In genomic region chr5:55172937-55173695, GRCh38 we compare ENCODE assay signal across 8 cellular contexts. TPM values are rescaled to one million over a fixed set of nuclear protein-coding genes. Genes with fewer than 3 reads are reported as not detected.
A peak's percentile ranks its signal among the peaks of the same experiment; 100 is the strongest.
DNase-seq lines count a peak whose midpoint lies in the region; ATAC-seq, FAIRE-seq and TF ChIP-seq lines count a peak whose summit lies in the region.

A gene with protein sequence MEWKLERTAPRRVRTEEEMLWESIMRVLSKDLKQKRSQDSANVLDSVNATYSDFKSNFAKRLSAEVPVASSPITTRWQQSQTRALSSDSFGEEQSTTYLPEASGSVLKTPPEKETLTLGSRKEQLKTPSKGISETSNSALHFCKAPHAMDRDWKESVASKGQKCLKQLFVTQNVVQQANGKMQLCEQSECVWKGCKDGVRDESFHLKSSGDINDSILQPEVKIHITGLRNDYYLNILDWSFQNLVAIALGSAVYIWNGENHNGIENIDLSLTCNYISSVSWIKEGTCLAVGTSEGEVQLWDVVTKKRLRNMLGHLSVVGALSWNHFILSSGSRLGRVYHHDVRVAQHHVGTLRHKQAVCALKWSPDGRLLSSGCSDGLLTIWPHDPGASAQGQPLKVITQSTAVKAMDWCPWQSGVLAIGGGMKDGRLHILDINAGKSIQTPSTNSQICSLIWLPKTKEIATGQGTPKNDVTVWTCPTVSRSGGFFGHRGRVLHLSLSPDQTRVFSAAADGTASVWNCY (minus strand): TSS chr5:55173177. CDS start chr5:55173000, 177 bp downstream.

- H3K36me3 ChIP-seq in PC-3 (ENCODE audit: low read depth, low read length) (no peaks in the 10 kb centered on the region), fibroblast of lung (ENCODE audit: control insufficient read depth, insufficient read depth, low read length) (no peaks in the 10 kb centered on the region)

- H3K4me2 ChIP-seq in PC-3 (ENCODE audit: low read length) (peak within 1 kb of the TSS; percentile 94), fibroblast of lung (ENCODE audit: extremely low read depth, insufficient read depth, low read length) (peak within 1 kb of the TSS; percentile 99)

- H3K9me3 ChIP-seq in PC-3 (ENCODE audit: low read length): no peaks in the 10 kb centered on the region
- no peaks in the 10 kb centered on the region for H3K9me3 ChIP-seq in fibroblast of lung (ENCODE audit: control insufficient read depth, insufficient read depth, low read depth, low read length)

- peak within 1 kb of the TSS; percentile 84 for H3K4me3 Mint-ChIP-seq in activated T-cell treated with anti-CD3 and anti-CD28 coated beads, Interleukin-2, amount 50 U/mL, for 4 hours
- H3K4me3 Mint-ChIP-seq in nephron: peak within 1 kb of the TSS; percentile 86 to 89 (median 87)

- H4K20me1 ChIP-seq in PC-3 (ENCODE audit: low read length) (no peaks in the 10 kb centered on the region), fibroblast of lung (ENCODE audit: control insufficient read depth, extremely low read depth, insufficient read depth, low read length) (no peaks in the 10 kb centered on the region)

- H3K4me1 ChIP-seq in PC-3 (ENCODE audit: insufficient read depth, low read length): peaks cover 17% of the 10 kb centered on the region
- peaks cover 6% of the 10 kb centered on the region for H3K4me1 ChIP-seq in fibroblast of lung (ENCODE audit: control insufficient read depth, extremely low read depth, insufficient read depth, low read length)

- intact Hi-C loops in PC-3 (cut with micrococcal nuclease): loop anchor here (2.0 to 5.0 kb wide), 2 partner anchors 60 to 519 kb away; partner anchors contain the start of gene CCNO

- in situ Hi-C loops in Caki2 (cut with HindIII; ENCODE audit: low pct_unique_long_range_greater_than_20kb, low sequenced_read_pairs): loop anchor here (10.0 kb wide), 1 partner anchor 232 kb away; no protein-coding TSS in a partner anchor

- POLR2A ChIA-PET in PC-3 (lab: Charles Lee; ENCODE audit: unreplicated experiment): no interaction called here

- no TSS peak for BruUV-seq in PC-3 (replicated peaks; lab: Mats Ljungman, UMichigan)

- no peak for FAIRE-seq in HTR-8/SVneo (lab: Jason Lieb, UNC)

- no peaks in the 10 kb centered on the region for H3K9me2 ChIP-seq in PC-3 (replicated peaks; ENCODE audit: low read length)

- ATAC-seq in GM21447 (IDR thresholded peaks at IDR 0.05; ENCODE audit: unreplicated experiment) (peak; percentile 85), PC-3 (peak; percentile 69)
- peak; percentile 90 to 91 for ATAC-seq in activated T-cell treated with anti-CD3 and anti-CD28 coated beads, Interleukin-2, amount 50 U/mL, for 4 hours

- no peak within 1 kb of the TSS for H3K27ac ChIP-seq in PC-3 (ENCODE audit: low read length)
- H3K27ac ChIP-seq in fibroblast of lung (ENCODE audit: insufficient read depth, low read length): peak within 1 kb of the TSS; percentile 14

- no peaks in the 10 kb centered on the region for H3K79me2 ChIP-seq in PC-3 (ENCODE audit: low read length)
- no peaks in the 10 kb centered on the region for H3K79me2 ChIP-seq in fibroblast of lung (ENCODE audit: control insufficient read depth, insufficient read depth, low read length)

- no peaks in the 10 kb centered on the region for H3K9me3 Mint-ChIP-seq in activated T-cell treated with anti-CD3 and anti-CD28 coated beads, Interleukin-2, amount 50 U/mL, for 4 hours
- H3K9me3 Mint-ChIP-seq in nephron: no peaks in the 10 kb centered on the region

- no peaks in the 10 kb centered on the region for H3K27me3 ChIP-seq in PC-3 (ENCODE audit: low read length)
- H3K27me3 ChIP-seq in fibroblast of lung (ENCODE audit: control insufficient read depth, insufficient read depth, low read length): peaks cover 27% of the 10 kb centered on the region

- CTCF ChIA-PET in PC-3 (lab: Charles Lee): interaction anchor here (0.7 kb wide), 1 partner anchor 61 kb away, joined by 4 read pairs; no protein-coding TSS in a partner anchor

- TF ChIP-seq CTCF in PC-3 (conservative IDR thresholded peaks at IDR 0.05; ENCODE audit: low read depth, low read length) (no peak), fibroblast of lung (conservative IDR thresholded peaks at IDR 0.05 in 1 of 2, IDR thresholded peaks at IDR 0.05 in 1 of 2; ENCODE audit: low read depth in 1 of 2, low read length in 2 of 2) (no peak), nephron (IDR thresholded peaks at IDR 0.05; ENCODE audit: unreplicated experiment in 3 of 3) (no peak)

- H3K4me3 ChIP-seq in PC-3 (ENCODE audit: low read length): peak within 1 kb of the TSS; percentile 74
- peak within 1 kb of the TSS; percentile 56 to 67 (median 62) for H3K4me3 ChIP-seq in fibroblast of lung (replicated peaks in 1 of 4; ENCODE audit: control extremely low read depth in 1 of 4, insufficient read depth in 1 of 4, low read depth in 3 of 4, low read length in 4 of 4)

- H3K9ac ChIP-seq in PC-3 (ENCODE audit: low read length) (peak within 1 kb of the TSS; percentile 29; the same call in 1 of the 2 replicates), fibroblast of lung (ENCODE audit: insufficient read depth, low read length) (peak within 1 kb of the TSS; percentile 20)

- H3K27me3 Mint-ChIP-seq in activated T-cell treated with anti-CD3 and anti-CD28 coated beads, Interleukin-2, amount 50 U/mL, for 4 hours (ENCODE audit: low read depth): peaks cover 66% of the 10 kb centered on the region
- H3K27me3 Mint-ChIP-seq in nephron (ENCODE audit: low read depth): peaks cover 62% of the 10 kb centered on the region

- H3K27ac Mint-ChIP-seq in nephron: no peak within 1 kb of the TSS

- H3K36me3 Mint-ChIP-seq in activated T-cell treated with anti-CD3 and anti-CD28 coated beads, Interleukin-2, amount 50 U/mL, for 4 hours (ENCODE audit: insufficient read depth): no peaks in the 10 kb centered on the region
- H3K36me3 Mint-ChIP-seq in nephron (ENCODE audit: low read depth): no peaks in the 10 kb centered on the region

- peaks cover 34% of the 10 kb centered on the region for H3K4me1 Mint-ChIP-seq in activated T-cell treated with anti-CD3 and anti-CD28 coated beads, Interleukin-2, amount 50 U/mL, for 4 hours (ENCODE audit: low read depth)
- H3K4me1 Mint-ChIP-seq in nephron: peaks cover 36% of the 10 kb centered on the region

- H3F3A ChIP-seq in PC-3 (ENCODE audit: low read length, unreplicated experiment): no peaks in the 10 kb centered on the region

- H2AFZ ChIP-seq in PC-3 (ENCODE audit: low read length) (peak within 1 kb of the TSS; percentile 93), fibroblast of lung (ENCODE audit: low read length) (peak within 1 kb of the TSS; percentile 87)

- DNase-seq in Caki2 (ENCODE audit: low read depth): peak; percentile 68
- peak; percentile 81 for DNase-seq in HTR-8/SVneo (ENCODE audit: insufficient read length, low spot score)
- DNase-seq in PC-3: peak; percentile 70
- DNase-seq in activated T-cell treated with anti-CD3 and anti-CD28 coated beads, Interleukin-2, amount 50 U/mL, for 4 hours: peak; percentile 72
- peak; percentile 60 to 69 for DNase-seq in fibroblast of lung (ENCODE audit: low read depth in 2 of 2)
- DNase-seq in stimulated activated naive CD4-positive, alpha-beta T cell (lab: John Stamatoyannopoulos, UW): peak; percentile 11 to 68 (median 48)

RNA-seq across cellular contexts. Expression of the gene that starts here (rescaled TPM):
- not detected in 2 replicates for total RNA-seq in Caki2 (2014; rRNA removed; shearing (Covaris generic); ENCODE audit: low replicate concordance)
- not detected in 2 replicates for total RNA-seq in PC-3 (2014; rRNA removed)
- under 1 TPM in 2 of 3 donors, not detected in 1; 0.11 to 0.16 TPM for total RNA-seq in activated T-cell treated with anti-CD3 and anti-CD28 coated beads, Interleukin-2, amount 50 U/mL, for 4 hours
- under 0.01 TPM in 1 of 2 replicates, not detected in the other for total RNA-seq in fibroblast of lung
- polyA plus RNA-seq in fibroblast of lung: 0.12 TPM in 1 of 2 replicates, not detected in the other
- polyA plus RNA-seq in fibroblast of lung (2012): 0.08 TPM in 1 of 2 replicates, not detected in the other
- not detected in 2 replicates for polyA minus RNA-seq in fibroblast of lung (ENCODE audit: low replicate concordance)

Comparison
In these comparisons a context has a peak if more than half of its experiments do, and no peak if none do; other contexts are left out.
1. Peak in DNase-seq in Caki2; RNA of the gene not detected or under 1 TPM.
2. Peak in DNase-seq, ATAC-seq, H3K4me3 ChIP-seq, H3K9ac ChIP-seq and H3K4me2 ChIP-seq in PC-3; RNA of the gene not detected or under 1 TPM.
3. Peak in DNase-seq and ATAC-seq in activated T-cell treated with anti-CD3 and anti-CD28 coated beads, Interleukin-2, amount 50 U/mL, for 4 hours; RNA of the gene not detected or under 1 TPM.
4. Peak in DNase-seq, H3K4me3 ChIP-seq, H3K27ac ChIP-seq, H3K9ac ChIP-seq and H3K4me2 ChIP-seq in fibroblast of lung; RNA of the gene not detected or under 1 TPM.